34 cellular contexts compared by ENCODE assay signal in genomic region chr4:27931584-27931983, GRCh38.
DNase-seq lines count a peak whose midpoint lies in the region; ATAC-seq and TF ChIP-seq lines count a peak whose summit lies in the region.
"Had no signal": no experiment of that assay in that cellular context is flagged by ENCODE, and none has a peak within 500 bp of the region (broad histone marks: within the 10 kb centered on the region; RNA-seq: fewer than 3 reads in every experiment).

No MANE protein-coding gene starts in this region.

- no peaks in the 10 kb centered on the region for H3K27me3 Mint-ChIP-seq in neural crest cell (ENCODE audit: low read depth)
- H3K27me3 Mint-ChIP-seq in natural killer cell treated with Interleukin-12 subunit alpha and Interleukin-12 subunit beta and Interleukin-15 and Interleukin-18, amount 100 ng/mL, for 72 hours, result no peaks in the 10 kb centered on the region
- H3K27me3 Mint-ChIP-seq: B cell; CD4-positive, alpha-beta memory T cell; CD4-positive, alpha-beta T cell; CD4-positive, CD25-positive, alpha-beta regulatory T cell; CD8-positive, alpha-beta memory T cell had no signal

- no peaks in the 10 kb centered on the region for H4K20me1 ChIP-seq in neural cell (ENCODE audit: insufficient read depth)
- H4K20me1 ChIP-seq: BLaER1; BLaER1 treated with 17β-estradiol and CSF1 and Interleukin-3, amounts not matched to agents 10 nM and 100 nM had no signal

- H3K4me1 Mint-ChIP-seq in neural crest cell, result peaks cover 26% of the 10 kb centered on the region
- H3K4me1 Mint-ChIP-seq in natural killer cell treated with Interleukin-12 subunit alpha and Interleukin-12 subunit beta and Interleukin-15 and Interleukin-18, amount 100 ng/mL, for 72 hours (ENCODE audit: low read depth in 2 of 2), result no peaks in the 10 kb centered on the region
- H3K4me1 Mint-ChIP-seq: B cell; CD14-positive monocyte; CD4-positive, alpha-beta memory T cell; CD8-positive, alpha-beta memory T cell had no signal

- no peaks in the 10 kb centered on the region for H3K36me3 Mint-ChIP-seq in neural crest cell (ENCODE audit: low read depth)
- H3K36me3 Mint-ChIP-seq in natural killer cell treated with Interleukin-12 subunit alpha and Interleukin-12 subunit beta and Interleukin-15 and Interleukin-18, amount 100 ng/mL, for 72 hours, result peaks cover 4% of the 10 kb centered on the region
- H3K36me3 Mint-ChIP-seq: CD14-positive monocyte; CD4-positive, alpha-beta memory T cell; CD4-positive, CD25-positive, alpha-beta regulatory T cell; CD8-positive, alpha-beta memory T cell; CD8-positive, alpha-beta T cell had no signal

- no peak for TF ChIP-seq CTCF in 22Rv1 (IDR thresholded peaks at IDR 0.05)
- no peak for TF ChIP-seq CTCF in neural cell (IDR thresholded peaks at IDR 0.05; ENCODE audit: poor library complexity, severe bottlenecking)
- TF ChIP-seq CTCF in neural crest cell (conservative IDR thresholded peaks at IDR 0.05), result no peak

- no peaks in the 10 kb centered on the region for H3K9me2 ChIP-seq in neural cell (ENCODE audit: insufficient read depth, low read length)

- peak; percentile 41 for DNase-seq in SK-MEL-5 (ENCODE audit: low read depth, low spot score)
- DNase-seq in neural crest cell (ENCODE audit: low read depth, low spot score), result no peak
- no peak for DNase-seq in natural killer cell treated with Interleukin-12 subunit alpha and Interleukin-12 subunit beta and Interleukin-15 and Interleukin-18, amount 100 ng/mL, for 72 hours (ENCODE audit: low spot score)
- DNase-seq in posterior vena cava (ENCODE audit: low spot score), result no peak
- DNase-seq: 8988T; ACHN; AML-193; BE2C; C1 segment of cervical spinal cord; Caco-2; Calu3; CD4-positive, alpha-beta memory T cell; CD4-positive, alpha-beta T cell; CD4-positive, CD25-positive, alpha-beta regulatory T cell; CD8-positive, alpha-beta memory T cell; CD8-positive, alpha-beta T cell; COR-L47; DMS 273 treated with DMSO at 0.1 percent for 48 hours; DMS153; DMS53; DMS79; DMS79 treated with DMSO at 0.1 percent for 48 hours; DND-41; EL had no signal

- no peak for TF ChIP-seq RAD21 in neural cell (conservative IDR thresholded peaks at IDR 0.05)

- no peaks in the 10 kb centered on the region for H3K9me3 Mint-ChIP-seq in neural crest cell
- peaks cover 12% of the 10 kb centered on the region for H3K9me3 Mint-ChIP-seq in natural killer cell treated with Interleukin-12 subunit alpha and Interleukin-12 subunit beta and Interleukin-15 and Interleukin-18, amount 100 ng/mL, for 72 hours

- H3K27ac ChIP-seq in 22Rv1 (peak overlapping the region; percentile 26), neural cell (ENCODE audit: low read length) (no peak overlapping the region)
- H3K27ac ChIP-seq: A549; BLaER1; BLaER1 treated with 17β-estradiol and CSF1 and Interleukin-3, amounts not matched to agents 10 nM and 100 nM; C4-2B had no signal

- H3K79me2 ChIP-seq in neural cell (replicated peaks; ENCODE audit: insufficient read depth, low read length), result no peaks in the 10 kb centered on the region

- no peak overlapping the region for H3K4me3 ChIP-seq in neural cell (ENCODE audit: low read length)
- H3K4me3 ChIP-seq: A549; BLaER1; BLaER1 treated with 17β-estradiol and CSF1 and Interleukin-3, amounts not matched to agents 10 nM and 100 nM had no signal

- H3K9me3 ChIP-seq in neural cell (ENCODE audit: low read length), result no peaks in the 10 kb centered on the region
- H3K9me3 ChIP-seq: A549; BE2C; BLaER1; BLaER1 treated with 17β-estradiol and CSF1 and Interleukin-3, amounts not matched to agents 10 nM and 100 nM; Caco-2 had no signal

- in situ Hi-C loops in SK-MEL-5 (cut with HindIII; ENCODE audit: low pct_unique_long_range_greater_than_20kb, low sequenced_read_pairs), result no loop called here

- no peaks in the 10 kb centered on the region for H3K27me3 ChIP-seq in neural cell (ENCODE audit: insufficient read depth, low read depth, low read length)
- H3K27me3 ChIP-seq: BE2C; BLaER1; BLaER1 treated with 17β-estradiol and CSF1 and Interleukin-3, amounts not matched to agents 10 nM and 100 nM had no signal

- no peak overlapping the region for H3K4me3 Mint-ChIP-seq in neural crest cell
- H3K4me3 Mint-ChIP-seq in natural killer cell treated with Interleukin-12 subunit alpha and Interleukin-12 subunit beta and Interleukin-15 and Interleukin-18, amount 100 ng/mL, for 72 hours, result no peak overlapping the region
- H3K4me3 Mint-ChIP-seq: B cell; CD14-positive monocyte; CD4-positive, alpha-beta memory T cell; CD4-positive, alpha-beta T cell; CD4-positive, CD25-positive, alpha-beta regulatory T cell; CD8-positive, alpha-beta memory T cell; CD8-positive, alpha-beta T cell had no signal

- H3K36me3 ChIP-seq in neural cell (ENCODE audit: insufficient read depth, low read length), result no peaks in the 10 kb centered on the region
- H3K36me3 ChIP-seq: BE2C; BLaER1; BLaER1 treated with 17β-estradiol and CSF1 and Interleukin-3, amounts not matched to agents 10 nM and 100 nM had no signal

- no peak overlapping the region for H2AFZ ChIP-seq in neural cell (ENCODE audit: low read depth, low read length)

- peak; percentile 79 for TF ChIP-seq EP300 in neural cell (conservative IDR thresholded peaks at IDR 0.05; ENCODE audit: poor library complexity, severe bottlenecking)

- H3K9ac ChIP-seq in neural cell (ENCODE audit: low read length), result no peak overlapping the region
- H3K9ac ChIP-seq: BLaER1; BLaER1 treated with 17β-estradiol and CSF1 and Interleukin-3, amounts not matched to agents 10 nM and 100 nM had no signal

- ATAC-seq in natural killer cell treated with Interleukin-12 subunit alpha and Interleukin-12 subunit beta and Interleukin-15 and Interleukin-18, amount 100 ng/mL, for 72 hours, result no peak
- ATAC-seq in HG03442 (IDR thresholded peaks at IDR 0.05; ENCODE audit: unreplicated experiment), result no peak
- ATAC-seq in HG03039 (IDR thresholded peaks at IDR 0.05; ENCODE audit: unreplicated experiment), result no peak
- ATAC-seq: A549; CD8-positive, alpha-beta T cell had no signal

- H3K4me2 ChIP-seq in neural cell (ENCODE audit: low read length), result no peak overlapping the region
- H3K4me2 ChIP-seq: A549; BLaER1; BLaER1 treated with 17β-estradiol and CSF1 and Interleukin-3, amounts not matched to agents 10 nM and 100 nM had no signal

- intact Hi-C loops in posterior vena cava (cut with DNase I), result no loop called here

- peak overlapping the region; percentile 85 for H3K27ac Mint-ChIP-seq in neural crest cell (ENCODE audit: unreplicated experiment)
- no peak overlapping the region for H3K27ac Mint-ChIP-seq in natural killer cell treated with Interleukin-12 subunit alpha and Interleukin-12 subunit beta and Interleukin-15 and Interleukin-18, amount 100 ng/mL, for 72 hours
- H3K27ac Mint-ChIP-seq: B cell; CD14-positive monocyte; CD4-positive, alpha-beta memory T cell; CD4-positive, alpha-beta T cell; CD4-positive, CD25-positive, alpha-beta regulatory T cell; CD8-positive, alpha-beta memory T cell; CD8-positive, alpha-beta T cell had no signal

- no peaks in the 10 kb centered on the region for H3F3A ChIP-seq in neural cell (ENCODE audit: insufficient read depth, low read length, poor library complexity, severe bottlenecking)

TF ChIP-seq in neural cell, 6 proteins besides CTCF, POLR2A, EP300 and RAD21:
- TF ChIP-seq SMC3 (conservative IDR thresholded peaks at IDR 0.05; ENCODE audit: poor library complexity) (no peak), POLR2AphosphoS5 (IDR thresholded peaks at IDR 0.05) (peak; percentile 85)
